ENCODE assay signal across 23 cellular contexts in genomic region chr7:142925413-142925812, GRCh38. TPM values are rescaled to one million over a fixed set of nuclear protein-coding genes. Genes with fewer than 3 reads are reported as not detected.
A peak's percentile ranks its signal among the peaks of the same experiment; 100 is the strongest.
DNase-seq lines count a peak whose midpoint lies in the region; TF ChIP-seq lines count a peak whose summit lies in the region.
"Had no signal": no experiment of that assay in that cellular context is flagged by ENCODE, and none has a peak within 500 bp of the region (broad histone marks: within the 10 kb centered on the region; RNA-seq: fewer than 3 reads in every experiment).

No MANE protein-coding gene starts in this region.

- intact Hi-C loops in tibial artery (cut with DNase I; ENCODE audit: low total_unique reads), result no loop called here

- H3K36me3 Mint-ChIP-seq in endodermal cell (ENCODE audit: low read depth), result no peaks in the 10 kb centered on the region
- H3K36me3 Mint-ChIP-seq: naive thymus-derived CD4-positive, alpha-beta T cell; stimulated activated naive B cell treated with anti-CD40 and anti-IgM and Interleukin-4, amounts not matched to agents 10 μg/mL and 1 μg/mL and 100 μg/mL, for 72 hours had no signal

- no peaks in the 10 kb centered on the region for H3K4me1 ChIP-seq in endodermal cell (ENCODE audit: control insufficient read depth, insufficient read depth, low read length)
- no peaks in the 10 kb centered on the region for H3K4me1 ChIP-seq in tibial artery
- H3K4me1 ChIP-seq: gastrocnemius medialis had no signal

- H3K36me3 ChIP-seq in endodermal cell (ENCODE audit: control insufficient read depth, insufficient read depth, low read length) (no peaks in the 10 kb centered on the region), tibial artery (no peaks in the 10 kb centered on the region)
- H3K36me3 ChIP-seq: gastrocnemius medialis, spleen had no signal

- peaks cover 8% of the 10 kb centered on the region for H3K4me1 Mint-ChIP-seq in endodermal cell

- no peak overlapping the region for H3K9ac ChIP-seq in endodermal cell (ENCODE audit: extremely low read depth, low read length, poor library complexity, severe bottlenecking)

- H3K4me3 Mint-ChIP-seq in endodermal cell, result no peak overlapping the region
- H3K4me3 Mint-ChIP-seq: naive thymus-derived CD4-positive, alpha-beta T cell; stimulated activated naive B cell treated with anti-CD40 and anti-IgM and Interleukin-4, amounts not matched to agents 10 μg/mL and 1 μg/mL and 100 μg/mL, for 72 hours had no signal

- peak; percentile 6 for DNase-seq in stimulated activated CD4-positive, alpha-beta T cell treated with anti-CD3 and anti-CD28 coated beads, Interleukin-15, amount 100 ng/mL, for 24 hours
- no peak for DNase-seq in stimulated activated CD4-positive, alpha-beta T cell treated with anti-CD3 and anti-CD28 coated beads, Interleukin-4, amount 100 ng/mL, for 4 hours
- DNase-seq in NAMALWA (ENCODE audit: low spot score) (peak; percentile 40), endodermal cell (peak; percentile 85), COLO668 (lab: John Stamatoyannopoulos, UW; ENCODE audit: unreplicated experiment) (no peak), T-helper 1 cell (no peak), tibial artery (no peak), inferior parietal cortex (ENCODE audit: extremely low spot score) (no peak)
- DNase-seq: activated naive CD4-positive, alpha-beta T cell treated with Interleukin-2 at 50 U/mL for 16 hours; COR-L47; gastrocnemius medialis; KBM-7; naive thymus-derived CD4-positive, alpha-beta T cell; NCI-H1417 treated with DMSO at 0.1 percent for 48 hours; NCI-H2171 treated with DMSO at 0.1 percent for 48 hours; SHP77; spleen; stimulated activated naive B cell treated with anti-CD40 and anti-IgM and Interleukin-4, amounts not matched to agents 10 μg/mL and 1 μg/mL and 100 μg/mL, for 72 hours; T-helper 9 cell; trophoblast cell had no signal

- H3K4me3 ChIP-seq in endodermal cell (ENCODE audit: low read length) (no peak overlapping the region), tibial artery (no peak overlapping the region)
- H3K4me3 ChIP-seq: coronary artery, gastrocnemius medialis, spleen had no signal

- H3K27ac Mint-ChIP-seq in endodermal cell, result no peak overlapping the region
- H3K27ac Mint-ChIP-seq: naive thymus-derived CD4-positive, alpha-beta T cell; stimulated activated naive B cell treated with anti-CD40 and anti-IgM and Interleukin-4, amounts not matched to agents 10 μg/mL and 1 μg/mL and 100 μg/mL, for 72 hours had no signal

- TF ChIP-seq CTCF in endodermal cell (conservative IDR thresholded peaks at IDR 0.05) (peak; percentile 79), tibial artery (IDR thresholded peaks at IDR 0.05) (no peak)

- WGBS in endodermal cell (ENCODE audit: insufficient coverage in 1 of 2, insufficient read length in 1 of 2), 2 experiments, result 82 to 83% methylated on average over 3 to 12 of the region's 12 CpGs

- no peaks in the 10 kb centered on the region for H3K9me3 Mint-ChIP-seq in endodermal cell
- H3K9me3 Mint-ChIP-seq: naive thymus-derived CD4-positive, alpha-beta T cell had no signal

- no peaks in the 10 kb centered on the region for H3K27me3 ChIP-seq in endodermal cell (ENCODE audit: control insufficient read depth, insufficient read depth, low read length, poor library complexity, severe bottlenecking)
- H3K27me3 ChIP-seq in tibial artery, result no peaks in the 10 kb centered on the region
- H3K27me3 ChIP-seq: gastrocnemius medialis, spleen had no signal

- H3K27ac ChIP-seq in endodermal cell (ENCODE audit: low read depth, low read length), result no peak overlapping the region
- no peak overlapping the region for H3K27ac ChIP-seq in tibial artery
- H3K27ac ChIP-seq: coronary artery, gastrocnemius medialis had no signal

- H3K9me3 ChIP-seq in endodermal cell (ENCODE audit: control insufficient read depth, low read length), result no peaks in the 10 kb centered on the region
- H3K9me3 ChIP-seq in tibial artery, result no peaks in the 10 kb centered on the region
- H3K9me3 ChIP-seq: gastrocnemius medialis, spleen had no signal

- peaks cover 40% of the 10 kb centered on the region for H3K27me3 Mint-ChIP-seq in endodermal cell (ENCODE audit: insufficient read depth)
- H3K27me3 Mint-ChIP-seq: stimulated activated naive B cell treated with anti-CD40 and anti-IgM and Interleukin-4, amounts not matched to agents 10 μg/mL and 1 μg/mL and 100 μg/mL, for 72 hours had no signal

RNA-seq across cellular contexts. Expression of gene TRPV5, which starts 8.1 kb away (rescaled TPM):
- under 1 TPM; 0.15 to 0.22 TPM for total RNA-seq in endodermal cell
- polyA plus RNA-seq in endodermal cell (2013, experiment 1 of 2), result not detected
- polyA plus RNA-seq in endodermal cell (2013, experiment 2 of 2), result not detected
- total RNA-seq: gastrocnemius medialis; lung microvascular endothelial cell; naive thymus-derived CD4-positive, alpha-beta T cell; pulmonary artery endothelial cell had no signal
- polyA plus RNA-seq: naive thymus-derived CD4-positive, alpha-beta T cell had no signal

RNA-seq across cellular contexts. Expression of gene LLCFC1, which starts 13.9 kb away (rescaled TPM):
- total RNA-seq in endodermal cell, result not detected
- not detected for polyA plus RNA-seq in endodermal cell (2013, experiment 1 of 2)
- polyA plus RNA-seq in endodermal cell (2013, experiment 2 of 2), result not detected
- total RNA-seq: gastrocnemius medialis, lung microvascular endothelial cell, pulmonary artery endothelial cell, spleen had no signal
- polyA plus RNA-seq: naive thymus-derived CD4-positive, alpha-beta T cell had no signal

RNA-seq across cellular contexts. Expression of gene KEL, which starts 36.8 kb away (rescaled TPM):
- 10 to 100 TPM; 79.4 to 86.0 TPM for total RNA-seq in endodermal cell
- 8.0 TPM for polyA plus RNA-seq in endodermal cell (2013, experiment 1 of 2)
- 7.0 TPM for polyA plus RNA-seq in endodermal cell (2013, experiment 2 of 2)
- total RNA-seq: gastrocnemius medialis, lung microvascular endothelial cell, pulmonary artery endothelial cell had no signal

RNA-seq across cellular contexts. Expression of gene TRPV6, which starts 39.9 kb away (rescaled TPM):
- total RNA-seq in endodermal cell, result 1 to 10 TPM; 2.7 to 4.1 TPM
- polyA plus RNA-seq in endodermal cell (2013, experiment 1 of 2), result 0.28 TPM
- 0.50 TPM for polyA plus RNA-seq in endodermal cell (2013, experiment 2 of 2)
- total RNA-seq: gastrocnemius medialis, lung microvascular endothelial cell, pulmonary artery endothelial cell had no signal
- polyA plus RNA-seq: naive thymus-derived CD4-positive, alpha-beta T cell had no signal

Comparison
In these comparisons a context has a peak if more than half of its experiments do, and no peak if none do; other contexts are left out.
1. DNase-seq: peak in stimulated activated CD4-positive, alpha-beta T cell treated with anti-CD3 and anti-CD28 coated beads, Interleukin-15, amount 100 ng/mL, for 24 hours (single experiment), NAMALWA (single experiment) and endodermal cell (single experiment); none in stimulated activated CD4-positive, alpha-beta T cell treated with anti-CD3 and anti-CD28 coated beads, Interleukin-4, amount 100 ng/mL, for 4 hours (0 of 2), COLO668 (single experiment), T-helper 1 cell (0 of 5), tibial artery (0 of 2) and inferior parietal cortex (single experiment).